In genomic region chr4:158756588-158756987, GRCh38 we compare ENCODE assay signal across 26 cellular contexts.
"Had no signal": no experiment of that assay in that cellular context is flagged by ENCODE, and none has a peak within 500 bp of the region (broad histone marks: within the 10 kb centered on the region; RNA-seq: fewer than 3 reads in every experiment).

No MANE protein-coding gene starts in this region.

- H3K27me3 ChIP-seq: stomach, suprapubic skin, testis, tibial artery, tibial nerve, transverse colon, upper lobe of left lung, upper lobe of right lung, uterus, vagina had no signal

- H3K9me3 ChIP-seq: stomach, suprapubic skin, testis, thoracic aorta, tibial artery, transverse colon, upper lobe of left lung, upper lobe of right lung, uterus, vagina had no signal

- H3K4me3 ChIP-seq: stomach, suprapubic skin, testis, thoracic aorta, tibial artery, tibial nerve, transverse colon, upper lobe of left lung, upper lobe of right lung, uterus, vagina had no signal

- FAIRE-seq: urothelium cell line had no signal

- H3K27ac ChIP-seq: stomach, suprapubic skin, testis, thoracic aorta, tibial artery, tibial nerve, transverse colon, upper lobe of left lung, upper lobe of right lung, uterus, vagina had no signal

- DNase-seq: stimulated activated CD4-positive, alpha-beta T cell treated with anti-CD3 and anti-CD28 coated beads, Interleukin-2, amount 100 ng/mL, for 48 hours; stimulated activated CD4-positive, alpha-beta T cell treated with anti-CD3 and anti-CD28 coated beads, Interleukin-4, amount 100 ng/mL, for 1 hour; stimulated activated CD4-positive, alpha-beta T cell treated with anti-CD3 and anti-CD28 coated beads, Interleukin-4, amount 100 ng/mL, for 24 hours; stimulated activated CD4-positive, alpha-beta T cell treated with anti-CD3 and anti-CD28 coated beads, Interleukin-4, amount 100 ng/mL, for 4 hours; stimulated activated CD8-positive, alpha-beta memory T cell treated with anti-CD3 and anti-CD28 coated beads, Interleukin-4, amount 100 ng/mL, for 48 hours; stimulated activated naive B cell treated with anti-CD40 and anti-IgM and Interleukin-4, amounts not matched to agents 10 μg/mL and 1 μg/mL and 100 μg/mL, for 72 hours; stimulated activated naive CD4-positive, alpha-beta T cell; stimulated activated naive CD4-positive, alpha-beta T cell treated with Interleukin-2 at 50 U/mL for 16 hours; stimulated activated naive CD8-positive, alpha-beta T cell treated with anti-CD3 and anti-CD28 coated beads, Interleukin-15, amount 100 ng/mL, for 72 hours; stimulated activated naive CD8-positive, alpha-beta T cell treated with anti-CD3 and anti-CD28 coated beads, Interleukin-15, Interleukin-2, amounts not matched to agents 100 U/mL and 50 U/mL, for 24 hours; stomach; substantia nigra; testis; tibial artery; transverse colon; trophoblast cell; upper lobe of left lung; upper lobe of right lung; uterus had no signal

- H3K36me3 ChIP-seq: stomach, suprapubic skin, thoracic aorta, tibial artery, tibial nerve, transverse colon, upper lobe of left lung, upper lobe of right lung, uterus, vagina had no signal

- ATAC-seq: stimulated activated effector memory CD8-positive, alpha-beta T cell treated with anti-CD3 and anti-CD28 coated beads, Interleukin-12 subunit alpha, Interleukin-12 subunit beta, amount 100 ng/mL, for 72 hours; stimulated activated memory B cell treated with anti-CD40 and anti-IgM and Interleukin-4, amounts not matched to agents 10 μg/mL and 1 μg/mL and 100 μg/mL, for 72 hours; stimulated activated naive B cell treated with anti-CD40 and anti-IgM and Interleukin-4, amounts not matched to agents 10 μg/mL and 1 μg/mL and 100 μg/mL, for 72 hours; stimulated activated naive CD8-positive, alpha-beta T cell treated with anti-CD3 and anti-CD28 coated beads, Interleukin-15, amount 100 ng/mL, for 72 hours; stimulated activated naive CD8-positive, alpha-beta T cell treated with anti-CD3 and anti-CD28 coated beads, Interleukin-15, Interleukin-2, amounts not matched to agents 100 U/mL and 50 U/mL, for 24 hours; upper lobe of right lung had no signal

- H3K4me1 ChIP-seq: stomach, suprapubic skin, testis, tibial artery, tibial nerve, transverse colon, upper lobe of right lung, uterus, vagina had no signal
